9 cellular contexts compared by ENCODE assay signal in genomic region chr2:240451791-240452470, GRCh38. TPM values are rescaled to one million over a fixed set of nuclear protein-coding genes. Genes with fewer than 3 reads are reported as not detected.
A peak's percentile ranks its signal among the peaks of the same experiment; 100 is the strongest.
DNase-seq lines count a peak whose midpoint lies in the region; ATAC-seq lines count a peak whose summit lies in the region.
"Had no signal": no experiment of that assay in that cellular context is flagged by ENCODE, and none has a peak within 500 bp of the region (broad histone marks: within the 10 kb centered on the region; RNA-seq: fewer than 3 reads in every experiment).

No MANE protein-coding gene starts in this region.

- peak; percentile 69 for DNase-seq in Right ventricle myocardium inferior (ENCODE audit: missing footprints)
- no peak for DNase-seq in cardiac septum (ENCODE audit: low spot score)
- no peak for DNase-seq in epithelial cell of prostate (ENCODE audit: low read depth, low spot score)
- no peak for DNase-seq in natural killer cell treated with Interleukin-12 subunit alpha and Interleukin-12 subunit beta and Interleukin-15 and Interleukin-18, amount 100 ng/mL, for 72 hours (ENCODE audit: low spot score)
- DNase-seq in stimulated activated CD4-positive, alpha-beta T cell treated with anti-CD3 and anti-CD28 coated beads, Interleukin-2, amount 100 ng/mL, for 48 hours, result no peak
- no peak for DNase-seq in NCI-H69 (lab: John Stamatoyannopoulos, UW)

- peak; percentile 1 for ATAC-seq in Right ventricle myocardium inferior
- no peak for ATAC-seq in natural killer cell treated with Interleukin-12 subunit alpha and Interleukin-12 subunit beta and Interleukin-15 and Interleukin-18, amount 100 ng/mL, for 72 hours
- ATAC-seq in HG03432 (IDR thresholded peaks at IDR 0.05; ENCODE audit: unreplicated experiment), result no peak
- no peak for ATAC-seq in HG02981 (IDR thresholded peaks at IDR 0.05; ENCODE audit: unreplicated experiment)

- H3K27ac ChIP-seq in epithelial cell of prostate, result peak overlapping the region; percentile 74
- H3K27ac ChIP-seq: neutrophil had no signal

- no peak overlapping the region for H3K27ac Mint-ChIP-seq in natural killer cell treated with Interleukin-12 subunit alpha and Interleukin-12 subunit beta and Interleukin-15 and Interleukin-18, amount 100 ng/mL, for 72 hours

- H3K36me3 Mint-ChIP-seq in natural killer cell treated with Interleukin-12 subunit alpha and Interleukin-12 subunit beta and Interleukin-15 and Interleukin-18, amount 100 ng/mL, for 72 hours, result no peaks in the 10 kb centered on the region

- peaks cover 0 to 14% of the 10 kb centered on the region in 2 donors for H3K4me1 Mint-ChIP-seq in natural killer cell treated with Interleukin-12 subunit alpha and Interleukin-12 subunit beta and Interleukin-15 and Interleukin-18, amount 100 ng/mL, for 72 hours (ENCODE audit: low read depth in 2 of 2)

- peaks cover 10 to 29% of the 10 kb centered on the region in 2 donors for H3K27me3 Mint-ChIP-seq in natural killer cell treated with Interleukin-12 subunit alpha and Interleukin-12 subunit beta and Interleukin-15 and Interleukin-18, amount 100 ng/mL, for 72 hours

- intact Hi-C loops in Right ventricle myocardium inferior (cut with DNase I) (no loop called here), cardiac septum (cut with DNase I) (no loop called here)

- peak overlapping the region; percentile 41 for H3K4me3 Mint-ChIP-seq in natural killer cell treated with Interleukin-12 subunit alpha and Interleukin-12 subunit beta and Interleukin-15 and Interleukin-18, amount 100 ng/mL, for 72 hours

- no peaks in the 10 kb centered on the region for H3K9me3 Mint-ChIP-seq in natural killer cell treated with Interleukin-12 subunit alpha and Interleukin-12 subunit beta and Interleukin-15 and Interleukin-18, amount 100 ng/mL, for 72 hours

RNA-seq across cellular contexts. Expression of gene GPC1, which starts 16.5 kb away (rescaled TPM):
- 182 TPM for total RNA-seq in Right ventricle myocardium inferior
- total RNA-seq in cardiac septum, result 291 TPM
- total RNA-seq in natural killer cell treated with Interleukin-12 subunit alpha and Interleukin-12 subunit beta and Interleukin-15 and Interleukin-18, amount 100 ng/mL, for 72 hours, result 1 to 10 TPM; 1.2 to 1.8 TPM

Comparison
In these comparisons a context has a peak if more than half of its experiments do, and no peak if none do; other contexts are left out.
1. RNA of gene GPC1, which starts 16.5 kb away (total RNA-seq): 291 TPM in cardiac septum (single experiment) and 182 TPM in Right ventricle myocardium inferior (single experiment); 1.2 to 1.8 TPM in natural killer cell treated with Interleukin-12 subunit alpha and Interleukin-12 subunit beta and Interleukin-15 and Interleukin-18, amount 100 ng/mL, for 72 hours; every median in the first group is over 10 times any median in the second.